1 cellular context compared by ENCODE assay signal in the genomic region with DNA sequence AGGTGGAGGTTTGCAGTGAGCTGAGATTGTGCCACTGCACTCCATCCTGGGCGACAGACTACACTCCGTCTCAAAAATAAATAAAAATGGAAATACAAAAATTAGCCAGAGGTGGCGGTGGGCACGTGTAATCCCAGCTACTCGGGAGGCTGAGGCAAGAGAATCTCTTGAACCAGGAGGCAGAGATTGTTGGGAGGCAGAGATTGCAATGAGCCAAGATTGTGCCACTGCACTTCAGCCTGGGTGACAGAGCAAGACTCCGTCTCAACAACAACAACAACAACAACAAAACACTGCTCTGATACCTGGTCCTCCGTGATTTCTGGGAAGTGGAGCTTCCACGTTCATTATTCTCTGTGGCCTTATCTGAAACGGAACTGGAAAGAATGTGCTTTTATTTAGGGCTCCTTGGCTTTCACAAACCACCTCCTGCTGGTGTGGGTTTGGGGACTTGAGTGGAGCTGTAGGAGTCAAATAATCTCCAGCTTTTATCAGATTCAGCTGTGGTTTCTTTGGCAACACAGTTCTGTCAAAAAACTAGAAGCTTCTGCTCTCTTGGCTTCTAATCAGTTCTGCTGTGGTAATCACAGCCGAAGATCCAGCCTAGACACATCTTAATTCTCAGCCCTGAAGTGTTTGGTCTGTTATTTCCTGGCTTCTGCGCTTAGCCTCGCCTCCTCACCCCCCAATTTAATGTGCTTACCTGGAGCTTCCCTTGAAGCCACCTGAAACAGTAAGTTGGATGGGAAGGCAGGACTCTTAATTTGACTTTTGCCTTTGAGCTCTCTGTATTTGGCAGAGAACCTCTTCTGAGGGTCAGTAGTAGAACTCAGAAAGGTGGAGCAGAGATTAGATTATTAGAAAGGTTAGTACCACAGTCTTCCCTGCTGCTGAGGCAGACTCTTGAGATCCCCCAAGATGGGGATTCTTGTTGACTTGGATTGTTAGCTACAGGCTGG.
TF ChIP-seq lines count a peak whose summit lies in the region.

No MANE protein-coding gene starts in this region.

TF ChIP-seq in K562, 482 proteins besides CTCF, POLR2A, EP300 and RAD21 (continued from another document):
- TF ChIP-seq ADNP (tag; IDR thresholded peaks at IDR 0.05) = no peak
- TF ChIP-seq, protein P1, sequence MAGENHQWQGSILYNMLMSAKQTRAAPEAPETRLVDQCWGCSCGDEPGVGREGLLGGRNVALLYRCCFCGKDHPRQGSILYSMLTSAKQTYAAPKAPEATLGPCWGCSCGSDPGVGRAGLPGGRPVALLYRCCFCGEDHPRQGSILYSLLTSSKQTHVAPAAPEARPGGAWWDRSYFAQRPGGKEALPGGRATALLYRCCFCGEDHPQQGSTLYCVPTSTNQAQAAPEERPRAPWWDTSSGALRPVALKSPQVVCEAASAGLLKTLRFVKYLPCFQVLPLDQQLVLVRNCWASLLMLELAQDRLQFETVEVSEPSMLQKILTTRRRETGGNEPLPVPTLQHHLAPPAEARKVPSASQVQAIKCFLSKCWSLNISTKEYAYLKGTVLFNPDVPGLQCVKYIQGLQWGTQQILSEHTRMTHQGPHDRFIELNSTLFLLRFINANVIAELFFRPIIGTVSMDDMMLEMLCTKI (IDR thresholded peaks at IDR 0.05; ENCODE audit: partially characterized antibody) = no peak
- TF ChIP-seq HDAC2 (IDR thresholded peaks at IDR 0.05) = 0 out of 2 replicates have a peak, but pooled peaks have one; percentile 34
- no peak for TF ChIP-seq PRPF4 (IDR thresholded peaks at IDR 0.05; ENCODE audit: insufficient read depth, low read depth, low read length, poor library complexity, severe bottlenecking)
- no peak for TF ChIP-seq JUND (IDR thresholded peaks at IDR 0.05; ENCODE audit: borderline replicate concordance, low read depth, low read length)
- TF ChIP-seq JUND (tag; IDR thresholded peaks at IDR 0.05; ENCODE audit: borderline replicate concordance, low read depth, low read length) = no peak
- TF ChIP-seq, protein P2, sequence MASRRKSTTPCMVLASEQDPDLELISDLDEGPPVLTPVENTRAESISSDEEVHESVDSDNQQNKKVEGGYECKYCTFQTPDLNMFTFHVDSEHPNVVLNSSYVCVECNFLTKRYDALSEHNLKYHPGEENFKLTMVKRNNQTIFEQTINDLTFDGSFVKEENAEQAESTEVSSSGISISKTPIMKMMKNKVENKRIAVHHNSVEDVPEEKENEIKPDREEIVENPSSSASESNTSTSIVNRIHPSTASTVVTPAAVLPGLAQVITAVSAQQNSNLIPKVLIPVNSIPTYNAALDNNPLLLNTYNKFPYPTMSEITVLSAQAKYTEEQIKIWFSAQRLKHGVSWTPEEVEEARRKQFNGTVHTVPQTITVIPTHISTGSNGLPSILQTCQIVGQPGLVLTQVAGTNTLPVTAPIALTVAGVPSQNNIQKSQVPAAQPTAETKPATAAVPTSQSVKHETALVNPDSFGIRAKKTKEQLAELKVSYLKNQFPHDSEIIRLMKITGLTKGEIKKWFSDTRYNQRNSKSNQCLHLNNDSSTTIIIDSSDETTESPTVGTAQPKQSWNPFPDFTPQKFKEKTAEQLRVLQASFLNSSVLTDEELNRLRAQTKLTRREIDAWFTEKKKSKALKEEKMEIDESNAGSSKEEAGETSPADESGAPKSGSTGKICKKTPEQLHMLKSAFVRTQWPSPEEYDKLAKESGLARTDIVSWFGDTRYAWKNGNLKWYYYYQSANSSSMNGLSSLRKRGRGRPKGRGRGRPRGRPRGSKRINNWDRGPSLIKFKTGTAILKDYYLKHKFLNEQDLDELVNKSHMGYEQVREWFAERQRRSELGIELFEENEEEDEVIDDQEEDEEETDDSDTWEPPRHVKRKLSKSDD (conservative IDR thresholded peaks at IDR 0.05; ENCODE audit: low read length) = no peak
- peak; percentile 58; the same call in 1 of the 2 replicates for TF ChIP-seq GABPA (tag; conservative IDR thresholded peaks at IDR 0.05; ENCODE audit: low read depth)
- no peak for TF ChIP-seq ZNF551 (CRISPR knock-in tag; IDR thresholded peaks at IDR 0.05)
- TF ChIP-seq, protein P3, sequence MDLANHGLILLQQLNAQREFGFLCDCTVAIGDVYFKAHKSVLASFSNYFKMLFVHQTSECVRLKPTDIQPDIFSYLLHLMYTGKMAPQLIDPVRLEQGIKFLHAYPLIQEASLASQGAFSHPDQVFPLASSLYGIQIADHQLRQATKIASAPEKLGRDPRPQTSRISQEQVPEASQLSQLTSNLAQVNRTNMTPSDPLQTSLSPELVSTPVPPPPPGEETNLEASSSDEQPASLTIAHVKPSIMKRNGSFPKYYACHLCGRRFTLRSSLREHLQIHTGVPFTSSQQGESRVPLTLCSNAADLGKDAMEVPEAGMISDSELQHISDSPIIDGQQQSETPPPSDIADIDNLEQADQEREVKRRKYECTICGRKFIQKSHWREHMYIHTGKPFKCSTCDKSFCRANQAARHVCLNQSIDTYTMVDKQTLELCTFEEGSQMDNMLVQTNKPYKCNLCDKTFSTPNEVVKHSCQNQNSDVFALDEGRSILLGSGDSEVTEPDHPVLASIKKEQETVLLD (IDR thresholded peaks at IDR 0.05) = no peak
- no peak for TF ChIP-seq GATAD2B (IDR thresholded peaks at IDR 0.05; ENCODE audit: borderline replicate concordance)
- TF ChIP-seq, protein P4, sequence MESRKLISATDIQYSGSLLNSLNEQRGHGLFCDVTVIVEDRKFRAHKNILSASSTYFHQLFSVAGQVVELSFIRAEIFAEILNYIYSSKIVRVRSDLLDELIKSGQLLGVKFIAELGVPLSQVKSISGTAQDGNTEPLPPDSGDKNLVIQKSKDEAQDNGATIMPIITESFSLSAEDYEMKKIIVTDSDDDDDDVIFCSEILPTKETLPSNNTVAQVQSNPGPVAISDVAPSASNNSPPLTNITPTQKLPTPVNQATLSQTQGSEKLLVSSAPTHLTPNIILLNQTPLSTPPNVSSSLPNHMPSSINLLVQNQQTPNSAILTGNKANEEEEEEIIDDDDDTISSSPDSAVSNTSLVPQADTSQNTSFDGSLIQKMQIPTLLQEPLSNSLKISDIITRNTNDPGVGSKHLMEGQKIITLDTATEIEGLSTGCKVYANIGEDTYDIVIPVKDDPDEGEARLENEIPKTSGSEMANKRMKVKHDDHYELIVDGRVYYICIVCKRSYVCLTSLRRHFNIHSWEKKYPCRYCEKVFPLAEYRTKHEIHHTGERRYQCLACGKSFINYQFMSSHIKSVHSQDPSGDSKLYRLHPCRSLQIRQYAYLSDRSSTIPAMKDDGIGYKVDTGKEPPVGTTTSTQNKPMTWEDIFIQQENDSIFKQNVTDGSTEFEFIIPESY (CRISPR knock-in tag; IDR thresholded peaks at IDR 0.05) = no peak
- no peak for TF ChIP-seq ZEB2 (IDR thresholded peaks at IDR 0.05)
- TF ChIP-seq, protein P5, sequence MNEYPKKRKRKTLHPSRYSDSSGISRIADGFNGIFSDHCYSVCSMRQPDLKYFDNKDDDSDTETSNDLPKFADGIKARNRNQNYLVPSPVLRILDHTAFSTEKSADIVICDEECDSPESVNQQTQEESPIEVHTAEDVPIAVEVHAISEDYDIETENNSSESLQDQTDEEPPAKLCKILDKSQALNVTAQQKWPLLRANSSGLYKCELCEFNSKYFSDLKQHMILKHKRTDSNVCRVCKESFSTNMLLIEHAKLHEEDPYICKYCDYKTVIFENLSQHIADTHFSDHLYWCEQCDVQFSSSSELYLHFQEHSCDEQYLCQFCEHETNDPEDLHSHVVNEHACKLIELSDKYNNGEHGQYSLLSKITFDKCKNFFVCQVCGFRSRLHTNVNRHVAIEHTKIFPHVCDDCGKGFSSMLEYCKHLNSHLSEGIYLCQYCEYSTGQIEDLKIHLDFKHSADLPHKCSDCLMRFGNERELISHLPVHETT (CRISPR knock-in tag; conservative IDR thresholded peaks at IDR 0.05 in 1 of 2, IDR thresholded peaks at IDR 0.05 in 1 of 2) = no peak
- TF ChIP-seq, protein P6, sequence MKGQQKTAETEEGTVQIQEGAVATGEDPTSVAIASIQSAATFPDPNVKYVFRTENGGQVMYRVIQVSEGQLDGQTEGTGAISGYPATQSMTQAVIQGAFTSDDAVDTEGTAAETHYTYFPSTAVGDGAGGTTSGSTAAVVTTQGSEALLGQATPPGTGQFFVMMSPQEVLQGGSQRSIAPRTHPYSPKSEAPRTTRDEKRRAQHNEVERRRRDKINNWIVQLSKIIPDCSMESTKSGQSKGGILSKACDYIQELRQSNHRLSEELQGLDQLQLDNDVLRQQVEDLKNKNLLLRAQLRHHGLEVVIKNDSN (CRISPR knock-in tag; IDR thresholded peaks at IDR 0.05) = no peak
- TF ChIP-seq OTX1 (CRISPR knock-in tag; IDR thresholded peaks at IDR 0.05) = no peak
- TF ChIP-seq IRF2 (CRISPR knock-in tag; IDR thresholded peaks at IDR 0.05) = no peak
- no peak for TF ChIP-seq FOXA3 (CRISPR knock-in tag; conservative IDR thresholded peaks at IDR 0.05 in 1 of 2, IDR thresholded peaks at IDR 0.05 in 1 of 2)
- TF ChIP-seq CBX1 (IDR thresholded peaks at IDR 0.05; ENCODE audit: low read depth) = no peak
- TF ChIP-seq RCOR1 (IDR thresholded peaks at IDR 0.05; ENCODE audit: borderline replicate concordance in 1 of 2, low read depth in 2 of 2, low read length in 2 of 2) = 0 out of 4 replicates have a peak, but pooled peaks of 1 of the 2 experiments have one; percentile 38
- TF ChIP-seq SMAD4 (CRISPR knock-in tag; conservative IDR thresholded peaks at IDR 0.05) = no peak
- TF ChIP-seq, protein P7, sequence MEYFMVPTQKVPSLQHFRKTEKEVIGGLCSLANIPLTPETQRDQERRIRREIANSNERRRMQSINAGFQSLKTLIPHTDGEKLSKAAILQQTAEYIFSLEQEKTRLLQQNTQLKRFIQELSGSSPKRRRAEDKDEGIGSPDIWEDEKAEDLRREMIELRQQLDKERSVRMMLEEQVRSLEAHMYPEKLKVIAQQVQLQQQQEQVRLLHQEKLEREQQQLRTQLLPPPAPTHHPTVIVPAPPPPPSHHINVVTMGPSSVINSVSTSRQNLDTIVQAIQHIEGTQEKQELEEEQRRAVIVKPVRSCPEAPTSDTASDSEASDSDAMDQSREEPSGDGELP (CRISPR knock-in tag; IDR thresholded peaks at IDR 0.05; ENCODE audit: borderline replicate concordance) = peak; percentile 53
- TF ChIP-seq, protein P8, sequence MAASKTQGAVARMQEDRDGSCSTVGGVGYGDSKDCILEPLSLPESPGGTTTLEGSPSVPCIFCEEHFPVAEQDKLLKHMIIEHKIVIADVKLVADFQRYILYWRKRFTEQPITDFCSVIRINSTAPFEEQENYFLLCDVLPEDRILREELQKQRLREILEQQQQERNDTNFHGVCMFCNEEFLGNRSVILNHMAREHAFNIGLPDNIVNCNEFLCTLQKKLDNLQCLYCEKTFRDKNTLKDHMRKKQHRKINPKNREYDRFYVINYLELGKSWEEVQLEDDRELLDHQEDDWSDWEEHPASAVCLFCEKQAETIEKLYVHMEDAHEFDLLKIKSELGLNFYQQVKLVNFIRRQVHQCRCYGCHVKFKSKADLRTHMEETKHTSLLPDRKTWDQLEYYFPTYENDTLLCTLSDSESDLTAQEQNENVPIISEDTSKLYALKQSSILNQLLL (CRISPR knock-in tag; IDR thresholded peaks at IDR 0.05; ENCODE audit: borderline replicate concordance) = no peak
- no peak for TF ChIP-seq NCOA4 (IDR thresholded peaks at IDR 0.05; ENCODE audit: partially characterized antibody)
- TF ChIP-seq MEF2A (IDR thresholded peaks at IDR 0.05; ENCODE audit: control insufficient read depth, low read depth, low read length) = no peak
- TF ChIP-seq, protein P9, sequence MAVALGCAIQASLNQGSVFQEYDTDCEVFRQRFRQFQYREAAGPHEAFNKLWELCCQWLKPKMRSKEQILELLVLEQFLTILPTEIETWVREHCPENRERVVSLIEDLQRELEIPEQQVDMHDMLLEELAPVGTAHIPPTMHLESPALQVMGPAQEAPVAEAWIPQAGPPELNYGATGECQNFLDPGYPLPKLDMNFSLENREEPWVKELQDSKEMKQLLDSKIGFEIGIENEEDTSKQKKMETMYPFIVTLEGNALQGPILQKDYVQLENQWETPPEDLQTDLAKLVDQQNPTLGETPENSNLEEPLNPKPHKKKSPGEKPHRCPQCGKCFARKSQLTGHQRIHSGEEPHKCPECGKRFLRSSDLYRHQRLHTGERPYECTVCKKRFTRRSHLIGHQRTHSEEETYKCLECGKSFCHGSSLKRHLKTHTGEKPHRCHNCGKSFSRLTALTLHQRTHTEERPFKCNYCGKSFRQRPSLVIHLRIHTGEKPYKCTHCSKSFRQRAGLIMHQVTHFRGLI (CRISPR knock-in tag; IDR thresholded peaks at IDR 0.05) = no peak
- TF ChIP-seq, protein P10, sequence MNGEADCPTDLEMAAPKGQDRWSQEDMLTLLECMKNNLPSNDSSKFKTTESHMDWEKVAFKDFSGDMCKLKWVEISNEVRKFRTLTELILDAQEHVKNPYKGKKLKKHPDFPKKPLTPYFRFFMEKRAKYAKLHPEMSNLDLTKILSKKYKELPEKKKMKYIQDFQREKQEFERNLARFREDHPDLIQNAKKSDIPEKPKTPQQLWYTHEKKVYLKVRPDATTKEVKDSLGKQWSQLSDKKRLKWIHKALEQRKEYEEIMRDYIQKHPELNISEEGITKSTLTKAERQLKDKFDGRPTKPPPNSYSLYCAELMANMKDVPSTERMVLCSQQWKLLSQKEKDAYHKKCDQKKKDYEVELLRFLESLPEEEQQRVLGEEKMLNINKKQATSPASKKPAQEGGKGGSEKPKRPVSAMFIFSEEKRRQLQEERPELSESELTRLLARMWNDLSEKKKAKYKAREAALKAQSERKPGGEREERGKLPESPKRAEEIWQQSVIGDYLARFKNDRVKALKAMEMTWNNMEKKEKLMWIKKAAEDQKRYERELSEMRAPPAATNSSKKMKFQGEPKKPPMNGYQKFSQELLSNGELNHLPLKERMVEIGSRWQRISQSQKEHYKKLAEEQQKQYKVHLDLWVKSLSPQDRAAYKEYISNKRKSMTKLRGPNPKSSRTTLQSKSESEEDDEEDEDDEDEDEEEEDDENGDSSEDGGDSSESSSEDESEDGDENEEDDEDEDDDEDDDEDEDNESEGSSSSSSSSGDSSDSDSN (IDR thresholded peaks at IDR 0.05; ENCODE audit: borderline replicate concordance in 1 of 2, low read depth in 2 of 2, low read length in 2 of 2) = no peak
- TF ChIP-seq, protein P11, sequence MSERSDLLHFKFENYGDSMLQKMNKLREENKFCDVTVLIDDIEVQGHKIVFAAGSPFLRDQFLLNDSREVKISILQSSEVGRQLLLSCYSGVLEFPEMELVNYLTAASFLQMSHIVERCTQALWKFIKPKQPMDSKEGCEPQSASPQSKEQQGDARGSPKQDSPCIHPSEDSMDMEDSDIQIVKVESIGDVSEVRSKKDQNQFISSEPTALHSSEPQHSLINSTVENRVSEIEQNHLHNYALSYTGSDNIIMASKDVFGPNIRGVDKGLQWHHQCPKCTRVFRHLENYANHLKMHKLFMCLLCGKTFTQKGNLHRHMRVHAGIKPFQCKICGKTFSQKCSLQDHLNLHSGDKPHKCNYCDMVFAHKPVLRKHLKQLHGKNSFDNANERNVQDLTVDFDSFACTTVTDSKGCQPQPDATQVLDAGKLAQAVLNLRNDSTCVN (CRISPR knock-in tag; IDR thresholded peaks at IDR 0.05) = no peak
- TF ChIP-seq, protein P12, sequence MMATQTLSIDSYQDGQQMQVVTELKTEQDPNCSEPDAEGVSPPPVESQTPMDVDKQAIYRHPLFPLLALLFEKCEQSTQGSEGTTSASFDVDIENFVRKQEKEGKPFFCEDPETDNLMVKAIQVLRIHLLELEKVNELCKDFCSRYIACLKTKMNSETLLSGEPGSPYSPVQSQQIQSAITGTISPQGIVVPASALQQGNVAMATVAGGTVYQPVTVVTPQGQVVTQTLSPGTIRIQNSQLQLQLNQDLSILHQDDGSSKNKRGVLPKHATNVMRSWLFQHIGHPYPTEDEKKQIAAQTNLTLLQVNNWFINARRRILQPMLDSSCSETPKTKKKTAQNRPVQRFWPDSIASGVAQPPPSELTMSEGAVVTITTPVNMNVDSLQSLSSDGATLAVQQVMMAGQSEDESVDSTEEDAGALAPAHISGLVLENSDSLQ (IDR thresholded peaks at IDR 0.05) = no peak
